In the genomic region with DNA sequence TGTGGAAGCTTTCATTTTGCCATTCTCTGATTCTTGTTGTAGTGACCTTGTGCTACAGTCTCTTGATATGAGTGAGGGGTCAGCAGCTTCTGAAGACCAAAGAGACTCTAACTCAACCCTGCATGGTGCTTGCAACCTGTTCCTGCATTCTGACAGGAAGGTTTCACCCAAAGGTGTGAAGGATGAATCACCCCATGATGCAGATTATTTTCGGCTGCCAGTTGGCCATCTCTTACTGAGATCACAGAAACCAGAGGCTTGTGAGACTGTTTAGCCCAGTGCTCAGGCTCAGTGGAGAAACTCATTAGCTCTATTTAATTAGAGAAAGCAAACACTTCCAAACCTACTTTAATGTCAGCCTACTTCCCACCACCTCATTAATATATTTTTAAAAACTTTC, we compare ENCODE assay signal across 17 cellular contexts. TPM values are rescaled to one million over a fixed set of nuclear protein-coding genes. Genes with fewer than 3 reads are reported as not detected.
A peak's percentile ranks its signal among the peaks of the same experiment; 100 is the strongest.
DNase-seq lines count a peak whose midpoint lies in the region; ATAC-seq and TF ChIP-seq lines count a peak whose summit lies in the region.
"Had no signal": no experiment of that assay in that cellular context is flagged by ENCODE, and none has a peak within 500 bp of the region (broad histone marks: within the 10 kb centered on the region; RNA-seq: fewer than 3 reads in every experiment).

No MANE protein-coding gene starts in this region.

- H3K9me3 Mint-ChIP-seq in CD4-positive, alpha-beta memory T cell: no peaks in the 10 kb centered on the region
- no peaks in the 10 kb centered on the region for H3K9me3 Mint-ChIP-seq in CD8-positive, alpha-beta memory T cell
- no peaks in the 10 kb centered on the region for H3K9me3 Mint-ChIP-seq in activated T-helper 1 cell treated with anti-CD3 and anti-CD28 coated beads, Interleukin-12 subunit alpha, Interleukin-12 subunit beta, Interleukin-2, Interleukin-4 antibody, amounts not matched to agents 30 ng/mL and 10 ng/mL and 1 ng/mL, durations not matched to agents 14 hours and 24 hours and 36 hours

- no peaks in the 10 kb centered on the region for H3K36me3 ChIP-seq in CD4-positive, alpha-beta memory T cell (ENCODE audit: insufficient read depth, low read length)
- no peaks in the 10 kb centered on the region for H3K36me3 ChIP-seq in CD8-positive, alpha-beta memory T cell (ENCODE audit: insufficient read depth, low read length)
- H3K36me3 ChIP-seq: BLaER1, MG63, neutrophil, Peyer's patch had no signal

- ATAC-seq in foreskin keratinocyte (peak; percentile 75), GM21786 (IDR thresholded peaks at IDR 0.05; ENCODE audit: unreplicated experiment) (no peak)
- ATAC-seq: sciatic nerve had no signal

- no peak overlapping the region for H3K27ac ChIP-seq in CD4-positive, alpha-beta memory T cell (ENCODE audit: low read depth, low read length)
- no peak overlapping the region for H3K27ac ChIP-seq in CD8-positive, alpha-beta memory T cell (ENCODE audit: low read depth, low read length)
- H3K27ac ChIP-seq in foreskin keratinocyte (peak overlapping the region; percentile 11), dorsolateral prefrontal cortex (no peak overlapping the region), RWPE1 (no peak overlapping the region)
- H3K27ac ChIP-seq: BLaER1, Peyer's patch, VCaP had no signal

- intact Hi-C loops in CD4-positive, alpha-beta memory T cell (cut with micrococcal nuclease): no loop called here
- intact Hi-C loops in activated T-helper 1 cell treated with anti-CD3 and anti-CD28 coated beads, Interleukin-12 subunit alpha, Interleukin-12 subunit beta, Interleukin-2, Interleukin-4 antibody, amounts not matched to agents 30 ng/mL and 10 ng/mL and 1 ng/mL, durations not matched to agents 14 hours and 24 hours and 36 hours (cut with micrococcal nuclease): loop anchor here (1.0 kb wide), 1 partner anchor 103 kb away; no protein-coding TSS in a partner anchor
- intact Hi-C loops in dorsolateral prefrontal cortex (cut with DNase I): loop anchor here in 1 of 2 donors (10.0 kb wide), 1 partner anchor 1088 kb away; no protein-coding TSS in a partner anchor

- H3K27me3 ChIP-seq in CD4-positive, alpha-beta memory T cell (ENCODE audit: insufficient read depth, low read length): no peaks in the 10 kb centered on the region
- H3K27me3 ChIP-seq in CD8-positive, alpha-beta memory T cell (ENCODE audit: insufficient read depth, low read length, poor library complexity, severe bottlenecking): no peaks in the 10 kb centered on the region
- H3K27me3 ChIP-seq in foreskin keratinocyte (peaks cover 61% of the 10 kb centered on the region), dorsolateral prefrontal cortex (no peaks in the 10 kb centered on the region)
- H3K27me3 ChIP-seq: BLaER1, Peyer's patch had no signal

- no peak overlapping the region for H3K4me3 ChIP-seq in CD4-positive, alpha-beta memory T cell (ENCODE audit: low read length in 2 of 2)
- H3K4me3 ChIP-seq in CD8-positive, alpha-beta memory T cell (ENCODE audit: low read length): no peak overlapping the region
- H3K4me3 ChIP-seq in dorsolateral prefrontal cortex: no peak overlapping the region
- H3K4me3 ChIP-seq: BLaER1, MG63, Peyer's patch had no signal

- TF ChIP-seq CTCF in foreskin keratinocyte (conservative IDR thresholded peaks at IDR 0.05): no peak
- no peak for TF ChIP-seq CTCF in dorsolateral prefrontal cortex (IDR thresholded peaks at IDR 0.05 in 54 of 56, conservative IDR thresholded peaks at IDR 0.05 in 2 of 56; ENCODE audit: low read depth in 1 of 56, partially characterized antibody in 56 of 56)
- no peak for TF ChIP-seq CTCF in RWPE1 (conservative IDR thresholded peaks at IDR 0.05; ENCODE audit: low read depth)

- peak overlapping the region in 5 of 7 donors; percentile 33 to 77 (median 61) for H3K27ac Mint-ChIP-seq in CD4-positive, alpha-beta memory T cell
- H3K27ac Mint-ChIP-seq in CD8-positive, alpha-beta memory T cell: peak overlapping the region; percentile 54 to 96 (median 84)
- H3K27ac Mint-ChIP-seq in activated T-helper 1 cell treated with anti-CD3 and anti-CD28 coated beads, Interleukin-12 subunit alpha, Interleukin-12 subunit beta, Interleukin-2, Interleukin-4 antibody, amounts not matched to agents 30 ng/mL and 10 ng/mL and 1 ng/mL, durations not matched to agents 14 hours and 24 hours and 36 hours: peak overlapping the region; percentile 16

- peak overlapping the region in 4 of 8 donors; percentile 8 to 24 (median 15) for H3K4me3 Mint-ChIP-seq in CD4-positive, alpha-beta memory T cell
- H3K4me3 Mint-ChIP-seq in CD8-positive, alpha-beta memory T cell: peak overlapping the region in 6 of 7 donors; percentile 10 to 69 (median 41)
- no peak overlapping the region for H3K4me3 Mint-ChIP-seq in activated T-helper 1 cell treated with anti-CD3 and anti-CD28 coated beads, Interleukin-12 subunit alpha, Interleukin-12 subunit beta, Interleukin-2, Interleukin-4 antibody, amounts not matched to agents 30 ng/mL and 10 ng/mL and 1 ng/mL, durations not matched to agents 14 hours and 24 hours and 36 hours

- peak in 4 of 5 donors; percentile 6 to 66 (median 22) for DNase-seq in CD4-positive, alpha-beta memory T cell
- DNase-seq in CD8-positive, alpha-beta memory T cell: peak in 4 of 5 donors; percentile 18 to 67 (median 35)
- no peak for DNase-seq in activated T-helper 1 cell treated with anti-CD3 and anti-CD28 coated beads, Interleukin-12 subunit alpha, Interleukin-12 subunit beta, Interleukin-2, Interleukin-4 antibody, amounts not matched to agents 30 ng/mL and 10 ng/mL and 1 ng/mL, durations not matched to agents 14 hours and 24 hours and 36 hours (ENCODE audit: low spot score)
- peak; percentile 17 to 33 for DNase-seq in foreskin keratinocyte
- DNase-seq in dorsolateral prefrontal cortex: no peak
- DNase-seq in RWPE1 (ENCODE audit: low spot score): no peak
- DNase-seq: activated T-cell treated with anti-CD3 and anti-CD28 coated beads, Interleukin-2, amount 50 U/mL, for 48 hours; MG63; NCI-H2029; NCI-H524; Peyer's patch; substantia nigra had no signal

- peaks cover 17 to 43% (median 24%) of the 10 kb centered on the region in 4 donors for H3K4me1 Mint-ChIP-seq in CD4-positive, alpha-beta memory T cell
- H3K4me1 Mint-ChIP-seq in CD8-positive, alpha-beta memory T cell: peaks cover 39 to 71% (median 52%) of the 10 kb centered on the region in 3 donors
- peaks cover 59% of the 10 kb centered on the region for H3K4me1 Mint-ChIP-seq in activated T-helper 1 cell treated with anti-CD3 and anti-CD28 coated beads, Interleukin-12 subunit alpha, Interleukin-12 subunit beta, Interleukin-2, Interleukin-4 antibody, amounts not matched to agents 30 ng/mL and 10 ng/mL and 1 ng/mL, durations not matched to agents 14 hours and 24 hours and 36 hours (ENCODE audit: low read depth)

- no peaks in the 10 kb centered on the region for H3K9me3 ChIP-seq in CD4-positive, alpha-beta memory T cell (ENCODE audit: control insufficient read depth in 1 of 2, low read length in 2 of 2)
- H3K9me3 ChIP-seq in CD8-positive, alpha-beta memory T cell (ENCODE audit: low read length): no peaks in the 10 kb centered on the region
- H3K9me3 ChIP-seq: BLaER1, MG63, neutrophil, Peyer's patch had no signal

- H3K27me3 Mint-ChIP-seq in CD4-positive, alpha-beta memory T cell: no peaks in the 10 kb centered on the region
- H3K27me3 Mint-ChIP-seq in CD8-positive, alpha-beta memory T cell: no peaks in the 10 kb centered on the region
- peaks cover 6% of the 10 kb centered on the region for H3K27me3 Mint-ChIP-seq in activated T-helper 1 cell treated with anti-CD3 and anti-CD28 coated beads, Interleukin-12 subunit alpha, Interleukin-12 subunit beta, Interleukin-2, Interleukin-4 antibody, amounts not matched to agents 30 ng/mL and 10 ng/mL and 1 ng/mL, durations not matched to agents 14 hours and 24 hours and 36 hours (ENCODE audit: insufficient read depth)

- CTCF ChIA-PET in CD4-positive, alpha-beta memory T cell (lab: Charles Lee; ENCODE audit: partially characterized antibody): interaction anchor here (1.0 to 17.5 kb wide), 9 partner anchors 8 to 1408 kb away, joined by 3 to 391 read pairs (median 73); no protein-coding TSS in a partner anchor
- CTCF ChIA-PET in CD8-positive, alpha-beta memory T cell (lab: Charles Lee): interaction anchor here (0.7 to 10.3 kb wide), 7 partner anchors 11 to 1403 kb away, joined by 3 to 117 read pairs (median 19); no protein-coding TSS in a partner anchor
- CTCF ChIA-PET in RWPE1 (lab: Yijun Ruan, JAX): no interaction called here

- POLR2A ChIA-PET in CD4-positive, alpha-beta memory T cell (lab: Charles Lee; ENCODE audit: partially characterized antibody): interaction anchor here (0.8 to 14.5 kb wide), 10 partner anchors 9 to 1403 kb away, joined by 3 to 206 read pairs (median 10); a partner anchor contains a TSS
- POLR2A ChIA-PET in CD8-positive, alpha-beta memory T cell (lab: Charles Lee): interaction anchor here (0.7 to 1.3 kb wide), 2 partner anchors 10 to 1404 kb away, joined by 4 to 7 read pairs; no protein-coding TSS in a partner anchor
- POLR2A ChIA-PET in RWPE1 (lab: Yijun Ruan, JAX; ENCODE audit: low non-redundant PET): no interaction called here

- H3K4me1 ChIP-seq in CD4-positive, alpha-beta memory T cell (ENCODE audit: insufficient read depth, low read length): peaks cover 28% of the 10 kb centered on the region
- peaks cover 31% of the 10 kb centered on the region for H3K4me1 ChIP-seq in CD8-positive, alpha-beta memory T cell (ENCODE audit: insufficient read depth, low read length)
- H3K4me1 ChIP-seq in foreskin keratinocyte: no peaks in the 10 kb centered on the region
- H3K4me1 ChIP-seq: BLaER1, Peyer's patch had no signal

- peaks cover 0 to 2% of the 10 kb centered on the region in 2 donors for H3K36me3 Mint-ChIP-seq in CD4-positive, alpha-beta memory T cell
- peaks cover 0 to 65% (median 10%) of the 10 kb centered on the region in 3 donors for H3K36me3 Mint-ChIP-seq in CD8-positive, alpha-beta memory T cell
- peaks cover 5% of the 10 kb centered on the region for H3K36me3 Mint-ChIP-seq in activated T-helper 1 cell treated with anti-CD3 and anti-CD28 coated beads, Interleukin-12 subunit alpha, Interleukin-12 subunit beta, Interleukin-2, Interleukin-4 antibody, amounts not matched to agents 30 ng/mL and 10 ng/mL and 1 ng/mL, durations not matched to agents 14 hours and 24 hours and 36 hours (ENCODE audit: low read depth)

RNA-seq across cellular contexts. Expression of a gene that starts 29.2 kb away (rescaled TPM):
- total RNA-seq in CD4-positive, alpha-beta memory T cell: 10 to 100 TPM; 52.5 to 61.4 TPM
- 10 to 100 TPM in 1 of 2 donors, 1 to 10 TPM in 1; 8.2 to 11.0 TPM for polyA plus RNA-seq in CD4-positive, alpha-beta memory T cell
- 10 to 100 TPM; 28.6 to 29.6 TPM for total RNA-seq in CD8-positive, alpha-beta memory T cell
- 30.5 TPM for polyA plus RNA-seq in CD8-positive, alpha-beta memory T cell
- 11.2 and 13.6 TPM in 2 replicates for total RNA-seq in activated T-helper 1 cell treated with anti-CD3 and anti-CD28 coated beads, Interleukin-12 subunit alpha, Interleukin-12 subunit beta, Interleukin-2, Interleukin-4 antibody, amounts not matched to agents 30 ng/mL and 10 ng/mL and 1 ng/mL, durations not matched to agents 14 hours and 24 hours and 36 hours
- total RNA-seq in foreskin keratinocyte (0.24 and 0.42 TPM in 2 replicates), dorsolateral prefrontal cortex (1 to 10 TPM in 104 of 120 experiments, under 1 TPM in 16; 0.29 to 5.9 (median 2.2) TPM)
- polyA plus RNA-seq in foreskin keratinocyte: 0.17 and 0.69 TPM in 2 replicates

Comparison
In these comparisons a context has a peak if more than half of its experiments do, and no peak if none do; other contexts are left out.
1. DNase-seq: peak in CD4-positive, alpha-beta memory T cell (4 of 5), CD8-positive, alpha-beta memory T cell (4 of 5) and foreskin keratinocyte (2 of 2); none in activated T-helper 1 cell treated with anti-CD3 and anti-CD28 coated beads, Interleukin-12 subunit alpha, Interleukin-12 subunit beta, Interleukin-2, Interleukin-4 antibody, amounts not matched to agents 30 ng/mL and 10 ng/mL and 1 ng/mL, durations not matched to agents 14 hours and 24 hours and 36 hours (single experiment), dorsolateral prefrontal cortex (0 of 10) and RWPE1 (single experiment).
2. H3K27ac Mint-ChIP-seq: peak in every context shown above with its lines; median percentile 84 in CD8-positive, alpha-beta memory T cell; 61 in CD4-positive, alpha-beta memory T cell; 16 in activated T-helper 1 cell treated with anti-CD3 and anti-CD28 coated beads, Interleukin-12 subunit alpha, Interleukin-12 subunit beta, Interleukin-2, Interleukin-4 antibody, amounts not matched to agents 30 ng/mL and 10 ng/mL and 1 ng/mL, durations not matched to agents 14 hours and 24 hours and 36 hours.